1 cellular context compared by ENCODE assay signal in the genomic region with DNA sequence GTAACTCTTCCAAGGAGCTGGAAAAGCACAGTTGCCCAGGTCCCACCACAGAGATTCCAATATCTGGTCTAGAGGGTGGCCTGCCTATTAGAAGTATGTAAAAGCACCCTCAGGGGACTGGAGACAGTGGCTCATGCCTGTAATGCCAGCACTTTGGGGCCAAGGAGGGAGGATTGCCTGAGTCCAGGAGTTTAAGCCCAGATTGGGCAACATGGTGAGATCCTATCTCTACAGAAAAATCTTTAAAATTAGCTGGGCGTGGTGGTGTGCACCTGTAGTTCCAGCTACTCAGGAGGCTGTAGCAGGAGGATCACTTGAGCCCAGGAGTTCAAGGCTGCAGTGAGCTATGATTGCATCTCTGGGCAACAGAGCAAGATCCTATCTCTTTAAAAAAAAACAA.
TF ChIP-seq lines count a peak whose summit lies in the region.

No MANE protein-coding gene starts in this region.

TF ChIP-seq in H1, 55 proteins besides CTCF, POLR2A, EP300 and RAD21:
- TF ChIP-seq ZNF274 (IDR thresholded peaks at IDR 0.05; ENCODE audit: borderline replicate concordance, extremely low read depth, low read length) (no peak), POU5F1 (IDR thresholded peaks at IDR 0.05; ENCODE audit: low read depth, low read length) (no peak), EZH2 (IDR thresholded peaks at IDR 0.05; ENCODE audit: low read depth, low read length, severe bottlenecking) (no peak), SUZ12 (IDR thresholded peaks at IDR 0.05; ENCODE audit: low read length) (no peak), PHF8 (conservative IDR thresholded peaks at IDR 0.05; ENCODE audit: low read depth, low read length) (no peak), CBX8 (IDR thresholded peaks at IDR 0.05; ENCODE audit: borderline replicate concordance, low read depth, low read length) (no peak), NRF1 (IDR thresholded peaks at IDR 0.05; ENCODE audit: low read depth, low read length) (no peak), RFX5 (IDR thresholded peaks at IDR 0.05; ENCODE audit: borderline replicate concordance, low read depth, low read length) (no peak), KDM5A (IDR thresholded peaks at IDR 0.05; ENCODE audit: low read length) (no peak), GABPA (IDR thresholded peaks at IDR 0.05; ENCODE audit: borderline replicate concordance, insufficient read depth, low read length) (no peak), RXRA (IDR thresholded peaks at IDR 0.05; ENCODE audit: insufficient read depth, low read depth, low read length) (no peak), CBX5 (IDR thresholded peaks at IDR 0.05; ENCODE audit: low read depth, low read length) (no peak)
- TF ChIP-seq, protein P1, sequence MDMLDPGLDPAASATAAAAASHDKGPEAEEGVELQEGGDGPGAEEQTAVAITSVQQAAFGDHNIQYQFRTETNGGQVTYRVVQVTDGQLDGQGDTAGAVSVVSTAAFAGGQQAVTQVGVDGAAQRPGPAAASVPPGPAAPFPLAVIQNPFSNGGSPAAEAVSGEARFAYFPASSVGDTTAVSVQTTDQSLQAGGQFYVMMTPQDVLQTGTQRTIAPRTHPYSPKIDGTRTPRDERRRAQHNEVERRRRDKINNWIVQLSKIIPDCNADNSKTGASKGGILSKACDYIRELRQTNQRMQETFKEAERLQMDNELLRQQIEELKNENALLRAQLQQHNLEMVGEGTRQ (IDR thresholded peaks at IDR 0.05; ENCODE audit: low read length) = no peak
